In the genomic region with DNA sequence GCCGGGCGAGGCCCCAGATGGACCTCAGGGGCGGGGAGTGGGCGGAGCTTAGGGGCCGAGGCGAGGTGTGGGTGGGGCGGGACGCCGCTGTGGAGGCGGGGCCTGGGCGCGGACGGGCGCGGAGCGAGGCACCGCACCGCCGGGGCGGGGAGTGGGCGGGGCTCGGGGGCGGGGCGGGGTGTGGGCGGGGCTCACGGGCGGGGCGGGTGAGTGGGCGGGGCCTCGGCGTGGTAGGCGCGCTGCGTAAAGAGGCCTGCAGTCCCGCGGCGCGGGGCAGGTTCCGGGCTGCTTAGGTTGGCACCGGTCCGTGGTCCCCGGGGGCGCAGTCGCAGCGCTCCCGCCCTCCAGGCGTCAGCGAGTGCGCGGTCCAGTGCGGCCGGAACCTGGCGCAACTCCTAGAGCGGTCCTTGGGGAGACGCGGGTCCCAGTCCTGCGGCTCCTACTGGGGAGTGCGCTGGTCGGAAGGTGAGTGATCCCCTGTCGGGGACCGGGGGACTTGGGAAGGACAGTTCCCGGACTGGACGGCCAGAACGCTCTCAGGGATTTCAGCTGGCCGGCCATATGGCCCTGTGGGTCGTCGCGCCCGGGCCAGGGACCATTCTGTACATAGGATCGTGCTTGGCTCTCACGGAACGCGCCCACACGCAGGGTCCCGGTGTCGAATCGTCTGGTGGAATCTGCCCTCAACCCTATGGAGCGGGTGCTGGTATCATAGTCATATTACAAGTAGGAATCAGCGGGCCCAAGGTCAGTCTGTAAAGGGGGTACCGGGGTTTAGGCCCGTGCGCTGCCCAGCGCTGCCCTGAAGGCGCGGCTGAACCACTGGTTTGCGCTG, we compare ENCODE assay signal across 8 cellular contexts. TPM values are rescaled to one million over a fixed set of nuclear protein-coding genes. Genes with fewer than 3 reads are reported as not detected.
DNase-seq lines count a peak whose midpoint lies in the region; ATAC-seq and TF ChIP-seq lines count a peak whose summit lies in the region.

A gene with protein sequence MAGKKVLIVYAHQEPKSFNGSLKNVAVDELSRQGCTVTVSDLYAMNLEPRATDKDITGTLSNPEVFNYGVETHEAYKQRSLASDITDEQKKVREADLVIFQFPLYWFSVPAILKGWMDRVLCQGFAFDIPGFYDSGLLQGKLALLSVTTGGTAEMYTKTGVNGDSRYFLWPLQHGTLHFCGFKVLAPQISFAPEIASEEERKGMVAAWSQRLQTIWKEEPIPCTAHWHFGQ (plus strand): TSS at position 274 of the 835 bp plus-strand sequence. CDS start 6,659 bp downstream, outside the sequence.

- H3K27ac ChIP-seq in caudate nucleus (ENCODE audit: low read depth, low read length) = peak within 1 kb of the TSS; percentile 80

- H3K9me3 Mint-ChIP-seq in activated B cell treated with CpG ODN at 0.5 μM for 24 hours = no peaks in the 10 kb centered on the region

- intact Hi-C loops in activated B cell treated with CpG ODN at 0.5 μM for 24 hours (cut with micrococcal nuclease) = loop anchor here (1.0 to 10.0 kb wide), 12 partner anchors 11 to 1025 kb away; a partner anchor contains a TSS

- peak within 1 kb of the TSS; percentile 80 for H3K27ac Mint-ChIP-seq in activated B cell treated with CpG ODN at 0.5 μM for 24 hours

- peak; percentile 46 for ATAC-seq in GM18519 (IDR thresholded peaks at IDR 0.05; ENCODE audit: low FRiP score, unreplicated experiment)
- ATAC-seq in HG03045 (IDR thresholded peaks at IDR 0.05; ENCODE audit: unreplicated experiment) = peak; percentile 72
- peak; percentile 88 for ATAC-seq in activated B cell treated with CpG ODN at 0.5 μM for 24 hours (ENCODE audit: low read depth)

- H3K27me3 Mint-ChIP-seq in activated B cell treated with CpG ODN at 0.5 μM for 24 hours = no peaks in the 10 kb centered on the region

- CTCF ChIA-PET in activated B cell treated with CpG ODN at 0.5 μM for 24 hours (lab: Charles Lee) = interaction anchor here (0.8 to 3.7 kb wide), 12 partner anchors 10 to 261 kb away, joined by 3 to 50 read pairs (median 4); a partner anchor contains a TSS

- TF ChIP-seq CTCF in activated B cell treated with CpG ODN at 0.5 μM for 24 hours (IDR thresholded peaks at IDR 0.05) = no peak

- H3K36me3 Mint-ChIP-seq in activated B cell treated with CpG ODN at 0.5 μM for 24 hours (ENCODE audit: low read depth) = peaks cover 5% of the 10 kb centered on the region

- H3K4me3 Mint-ChIP-seq in activated B cell treated with CpG ODN at 0.5 μM for 24 hours = peak within 1 kb of the TSS; percentile 90

- H3K4me1 Mint-ChIP-seq in activated B cell treated with CpG ODN at 0.5 μM for 24 hours = peaks cover 16% of the 10 kb centered on the region

- POLR2A ChIA-PET in activated B cell treated with CpG ODN at 0.5 μM for 24 hours (lab: Charles Lee) = interaction anchor here (0.6 to 4.3 kb wide), 18 partner anchors 10 to 260 kb away, joined by 3 to 93 read pairs (median 3); a partner anchor contains a TSS

- DNase-seq in 8988T (peak; percentile 89), NCI-H2171 (lab: John Stamatoyannopoulos, UW) (peak; percentile 86), activated B cell treated with CpG ODN at 0.5 μM for 24 hours (peak; percentile 91), caudate nucleus (lab: John Stamatoyannopoulos, UW) (peak in 60 of 61 donors; percentile 17 to 94 (median 84)), iris pigment epithelial cell (ENCODE audit: low read depth) (peak; percentile 78)
- DNase-seq in stimulated activated CD4-positive, alpha-beta T cell treated with anti-CD3 and anti-CD28 coated beads, Interleukin-12 subunit alpha, Interleukin-12 subunit beta, amount 100 ng/mL, for 24 hours (ENCODE audit: low read depth in 2 of 2) = peak; percentile 80 to 90

RNA-seq across cellular contexts. Expression of the gene that starts here (rescaled TPM):
- 11.9 and 12.3 TPM in 2 replicates for total RNA-seq in activated B cell treated with CpG ODN at 0.5 μM for 24 hours

Comparison
In these comparisons a context has a peak if more than half of its experiments do, and no peak if none do; other contexts are left out.
1. Peak in every context shown above with its lines: DNase-seq, ATAC-seq and H3K27ac ChIP-seq.